Comparison of ENCODE assay signal across 1 cellular context in genomic region chr1:67500413-67500959, GRCh38.
TF ChIP-seq lines count a peak whose summit lies in the region.

No MANE protein-coding gene starts in this region.

TF ChIP-seq in HepG2, 621 proteins besides CTCF, POLR2A, EP300 and RAD21 (continued from another document and continues in another):
- TF ChIP-seq, protein P1, sequence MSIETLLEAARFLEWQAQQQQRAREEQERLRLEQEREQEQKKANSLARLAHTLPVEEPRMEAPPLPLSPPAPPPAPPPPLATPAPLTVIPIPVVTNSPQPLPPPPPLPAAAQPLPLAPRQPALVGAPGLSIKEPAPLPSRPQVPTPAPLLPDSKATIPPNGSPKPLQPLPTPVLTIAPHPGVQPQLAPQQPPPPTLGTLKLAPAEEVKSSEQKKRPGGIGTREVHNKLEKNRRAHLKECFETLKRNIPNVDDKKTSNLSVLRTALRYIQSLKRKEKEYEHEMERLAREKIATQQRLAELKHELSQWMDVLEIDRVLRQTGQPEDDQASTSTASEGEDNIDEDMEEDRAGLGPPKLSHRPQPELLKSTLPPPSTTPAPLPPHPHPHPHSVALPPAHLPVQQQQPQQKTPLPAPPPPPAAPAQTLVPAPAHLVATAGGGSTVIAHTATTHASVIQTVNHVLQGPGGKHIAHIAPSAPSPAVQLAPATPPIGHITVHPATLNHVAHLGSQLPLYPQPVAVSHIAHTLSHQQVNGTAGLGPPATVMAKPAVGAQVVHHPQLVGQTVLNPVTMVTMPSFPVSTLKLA (IDR thresholded peaks at IDR 0.05), result no peak
- TF ChIP-seq SMARCC2 (IDR thresholded peaks at IDR 0.05) (no peak), ZNF607 (CRISPR knock-in tag; IDR thresholded peaks at IDR 0.05; ENCODE audit: borderline replicate concordance) (no peak), CENPT (CRISPR knock-in tag; IDR thresholded peaks at IDR 0.05; ENCODE audit: low read depth) (no peak), ZZZ3 (CRISPR knock-in tag; IDR thresholded peaks at IDR 0.05; ENCODE audit: borderline replicate concordance) (no peak), MTF1 (CRISPR knock-in tag; IDR thresholded peaks at IDR 0.05) (no peak), ZNF101 (CRISPR knock-in tag; IDR thresholded peaks at IDR 0.05; ENCODE audit: borderline replicate concordance, low read depth) (no peak), YY1 (IDR thresholded peaks at IDR 0.05; ENCODE audit: insufficient read depth, insufficient replicate concordance, low read depth, low read length) (peak; percentile 71), ZHX1 (CRISPR knock-in tag; IDR thresholded peaks at IDR 0.05; ENCODE audit: low read depth) (no peak), MTF2 (CRISPR knock-in tag; IDR thresholded peaks at IDR 0.05; ENCODE audit: borderline replicate concordance) (no peak), ZBTB21 (CRISPR knock-in tag; IDR thresholded peaks at IDR 0.05) (no peak), PTBP1 (IDR thresholded peaks at IDR 0.05; ENCODE audit: low read depth, low read length, poor library complexity, severe bottlenecking) (no peak), ATF3 (CRISPR knock-in tag; IDR thresholded peaks at IDR 0.05) (no peak), TAF15 (IDR thresholded peaks at IDR 0.05; ENCODE audit: low read depth, low read length, poor library complexity, severe bottlenecking) (no peak), ATRX (CRISPR knock-in tag; IDR thresholded peaks at IDR 0.05; ENCODE audit: borderline replicate concordance) (no peak), GLI4 (CRISPR knock-in tag; IDR thresholded peaks at IDR 0.05; ENCODE audit: borderline replicate concordance) (no peak), ZNF441 (CRISPR knock-in tag; IDR thresholded peaks at IDR 0.05; ENCODE audit: borderline replicate concordance) (no peak), ZNF275 (CRISPR knock-in tag; IDR thresholded peaks at IDR 0.05; ENCODE audit: borderline replicate concordance) (no peak), ZNF280D (CRISPR knock-in tag; IDR thresholded peaks at IDR 0.05) (0 out of 2 replicates have a peak, but pooled peaks have one; percentile 20), NR2F2 (IDR thresholded peaks at IDR 0.05; ENCODE audit: borderline replicate concordance, low read depth) (no peak), HDAC6 (IDR thresholded peaks at IDR 0.05; ENCODE audit: low read depth, low read length) (no peak), ISX (CRISPR knock-in tag; conservative IDR thresholded peaks at IDR 0.05) (no peak), ZNF549 (CRISPR knock-in tag; IDR thresholded peaks at IDR 0.05) (no peak), ZNF44 (CRISPR knock-in tag; IDR thresholded peaks at IDR 0.05) (no peak), ZNF891 (CRISPR knock-in tag; IDR thresholded peaks at IDR 0.05) (no peak), SOX5 (CRISPR knock-in tag; IDR thresholded peaks at IDR 0.05; ENCODE audit: borderline replicate concordance) (0 out of 2 replicates have a peak, but pooled peaks have one; percentile 22), HOXA7 (CRISPR knock-in tag; IDR thresholded peaks at IDR 0.05) (no peak), FOXO1 (CRISPR knock-in tag; IDR thresholded peaks at IDR 0.05) (0 out of 2 replicates have a peak, but pooled peaks have one; percentile 19), CBX5 (CRISPR knock-in tag; IDR thresholded peaks at IDR 0.05; ENCODE audit: borderline replicate concordance) (peak; percentile 67; the same call in 1 of the 2 replicates), TBX3 (IDR thresholded peaks at IDR 0.05; ENCODE audit: borderline replicate concordance) (no peak), SNRNP70 (IDR thresholded peaks at IDR 0.05; ENCODE audit: low read depth, low read length) (no peak), ZNF383 (CRISPR knock-in tag; IDR thresholded peaks at IDR 0.05; ENCODE audit: borderline replicate concordance) (no peak)
- TF ChIP-seq, protein P2, sequence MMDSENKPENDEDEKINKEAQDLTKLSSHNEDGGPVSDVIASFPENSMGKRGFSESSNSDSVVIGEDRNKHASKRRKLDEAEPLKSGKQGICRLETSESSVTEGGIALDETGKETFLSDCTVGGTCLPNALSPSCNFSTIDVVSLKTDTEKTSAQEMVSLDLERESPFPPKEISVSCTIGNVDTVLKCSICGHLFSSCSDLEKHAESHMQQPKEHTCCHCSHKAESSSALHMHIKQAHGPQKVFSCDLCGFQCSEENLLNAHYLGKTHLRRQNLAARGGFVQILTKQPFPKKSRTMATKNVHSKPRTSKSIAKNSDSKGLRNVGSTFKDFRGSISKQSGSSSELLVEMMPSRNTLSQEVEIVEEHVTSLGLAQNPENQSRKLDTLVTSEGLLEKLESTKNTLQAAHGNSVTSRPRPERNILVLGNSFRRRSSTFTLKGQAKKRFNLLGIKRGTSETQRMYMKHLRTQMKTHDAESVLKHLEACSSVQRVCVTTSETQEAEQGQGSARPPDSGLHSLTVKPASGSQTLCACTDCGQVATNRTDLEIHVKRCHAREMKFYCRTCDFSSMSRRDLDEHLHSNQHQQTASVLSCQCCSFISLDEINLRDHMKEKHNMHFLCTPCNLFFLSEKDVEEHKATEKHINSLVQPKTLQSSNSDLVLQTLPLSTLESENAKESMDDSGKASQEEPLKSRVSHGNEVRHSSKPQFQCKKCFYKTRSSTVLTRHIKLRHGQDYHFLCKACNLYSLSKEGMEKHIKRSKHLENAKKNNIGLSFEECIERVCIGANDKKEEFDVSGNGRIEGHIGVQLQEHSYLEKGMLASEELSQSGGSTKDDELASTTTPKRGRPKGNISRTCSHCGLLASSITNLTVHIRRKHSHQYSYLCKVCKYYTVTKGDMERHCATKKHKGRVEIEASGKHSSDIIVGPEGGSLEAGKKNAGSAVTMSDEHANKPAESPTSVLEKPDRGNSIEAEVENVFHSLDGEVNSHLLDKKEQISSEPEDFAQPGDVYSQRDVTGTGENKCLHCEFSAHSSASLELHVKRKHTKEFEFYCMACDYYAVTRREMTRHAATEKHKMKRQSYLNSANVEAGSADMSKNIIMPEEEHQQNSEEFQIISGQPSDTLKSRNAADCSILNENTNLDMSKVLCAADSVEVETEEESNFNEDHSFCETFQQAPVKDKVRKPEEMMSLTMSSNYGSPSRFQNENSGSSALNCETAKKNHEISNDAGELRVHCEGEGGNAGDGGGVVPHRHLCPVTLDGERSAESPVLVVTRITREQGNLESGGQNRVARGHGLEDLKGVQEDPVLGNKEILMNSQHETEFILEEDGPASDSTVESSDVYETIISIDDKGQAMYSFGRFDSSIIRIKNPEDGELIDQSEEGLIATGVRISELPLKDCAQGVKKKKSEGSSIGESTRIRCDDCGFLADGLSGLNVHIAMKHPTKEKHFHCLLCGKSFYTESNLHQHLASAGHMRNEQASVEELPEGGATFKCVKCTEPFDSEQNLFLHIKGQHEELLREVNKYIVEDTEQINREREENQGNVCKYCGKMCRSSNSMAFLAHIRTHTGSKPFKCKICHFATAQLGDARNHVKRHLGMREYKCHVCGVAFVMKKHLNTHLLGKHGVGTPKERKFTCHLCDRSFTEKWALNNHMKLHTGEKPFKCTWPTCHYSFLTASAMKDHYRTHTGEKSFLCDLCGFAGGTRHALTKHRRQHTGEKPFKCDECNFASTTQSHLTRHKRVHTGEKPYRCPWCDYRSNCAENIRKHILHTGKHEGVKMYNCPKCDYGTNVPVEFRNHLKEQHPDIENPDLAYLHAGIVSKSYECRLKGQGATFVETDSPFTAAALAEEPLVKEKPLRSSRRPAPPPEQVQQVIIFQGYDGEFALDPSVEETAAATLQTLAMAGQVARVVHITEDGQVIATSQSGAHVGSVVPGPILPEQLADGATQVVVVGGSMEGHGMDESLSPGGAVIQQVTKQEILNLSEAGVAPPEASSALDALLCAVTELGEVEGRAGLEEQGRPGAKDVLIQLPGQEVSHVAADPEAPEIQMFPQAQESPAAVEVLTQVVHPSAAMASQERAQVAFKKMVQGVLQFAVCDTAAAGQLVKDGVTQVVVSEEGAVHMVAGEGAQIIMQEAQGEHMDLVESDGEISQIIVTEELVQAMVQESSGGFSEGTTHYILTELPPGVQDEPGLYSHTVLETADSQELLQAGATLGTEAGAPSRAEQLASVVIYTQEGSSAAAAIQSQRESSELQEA (CRISPR knock-in tag; IDR thresholded peaks at IDR 0.05; ENCODE audit: not compliant biosample characterization), result no peak
- TF ChIP-seq, protein P3, sequence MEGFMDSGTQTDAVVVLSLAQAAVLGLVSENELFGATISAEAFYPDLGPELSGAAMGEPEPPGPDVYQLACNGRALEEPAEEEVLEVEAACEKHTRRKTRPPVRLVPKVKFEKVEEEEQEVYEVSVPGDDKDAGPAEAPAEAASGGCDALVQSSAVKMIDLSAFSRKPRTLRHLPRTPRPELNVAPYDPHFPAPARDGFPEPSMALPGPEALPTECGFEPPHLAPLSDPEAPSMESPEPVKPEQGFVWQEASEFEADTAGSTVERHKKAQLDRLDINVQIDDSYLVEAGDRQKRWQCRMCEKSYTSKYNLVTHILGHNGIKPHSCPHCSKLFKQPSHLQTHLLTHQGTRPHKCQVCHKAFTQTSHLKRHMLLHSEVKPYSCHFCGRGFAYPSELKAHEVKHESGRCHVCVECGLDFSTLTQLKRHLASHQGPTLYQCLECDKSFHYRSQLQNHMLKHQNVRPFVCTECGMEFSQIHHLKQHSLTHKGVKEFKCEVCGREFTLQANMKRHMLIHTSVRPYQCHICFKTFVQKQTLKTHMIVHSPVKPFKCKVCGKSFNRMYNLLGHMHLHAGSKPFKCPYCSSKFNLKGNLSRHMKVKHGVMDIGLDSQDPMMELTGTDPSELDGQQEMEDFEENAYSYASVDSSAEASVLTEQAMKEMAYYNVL (CRISPR knock-in tag; IDR thresholded peaks at IDR 0.05; ENCODE audit: borderline replicate concordance), result no peak; the same call in 1 of the 2 replicates
- TF ChIP-seq, protein P4, sequence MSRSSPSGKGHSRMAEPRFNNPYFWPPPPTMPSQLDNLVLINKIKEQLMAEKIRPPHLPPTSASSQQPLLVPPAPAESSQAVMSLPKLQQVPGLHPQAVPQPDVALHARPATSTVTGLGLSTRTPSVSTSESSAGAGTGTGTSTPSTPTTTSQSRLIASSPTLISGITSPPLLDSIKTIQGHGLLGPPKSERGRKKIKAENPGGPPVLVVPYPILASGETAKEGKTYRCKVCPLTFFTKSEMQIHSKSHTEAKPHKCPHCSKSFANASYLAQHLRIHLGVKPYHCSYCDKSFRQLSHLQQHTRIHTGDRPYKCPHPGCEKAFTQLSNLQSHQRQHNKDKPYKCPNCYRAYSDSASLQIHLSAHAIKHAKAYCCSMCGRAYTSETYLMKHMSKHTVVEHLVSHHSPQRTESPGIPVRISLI (CRISPR knock-in tag; IDR thresholded peaks at IDR 0.05; ENCODE audit: borderline replicate concordance), result no peak; the same call in 1 of the 2 replicates
- TF ChIP-seq, protein P5, sequence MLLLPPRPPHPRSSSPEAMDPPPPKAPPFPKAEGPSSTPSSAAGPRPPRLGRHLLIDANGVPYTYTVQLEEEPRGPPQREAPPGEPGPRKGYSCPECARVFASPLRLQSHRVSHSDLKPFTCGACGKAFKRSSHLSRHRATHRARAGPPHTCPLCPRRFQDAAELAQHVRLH (CRISPR knock-in tag; IDR thresholded peaks at IDR 0.05; ENCODE audit: borderline replicate concordance, low read depth), result 0 out of 2 replicates have a peak, but pooled peaks have one; percentile 54
